In genomic region chr19:12838893-12839656, GRCh38 we compare ENCODE assay signal across 10 cellular contexts. TPM values are rescaled to one million over a fixed set of nuclear protein-coding genes. Genes with fewer than 3 reads are reported as not detected.
DNase-seq lines count a peak whose midpoint lies in the region; ATAC-seq and TF ChIP-seq lines count a peak whose summit lies in the region.
"Had no signal": no experiment of that assay in that cellular context is flagged by ENCODE, and none has a peak within 500 bp of the region (broad histone marks: within the 10 kb centered on the region; RNA-seq: fewer than 3 reads in every experiment).

No MANE protein-coding gene starts in this region.

- H3K27me3 Mint-ChIP-seq in endodermal cell (ENCODE audit: insufficient read depth) = peaks cover 73% of the 10 kb centered on the region

- intact Hi-C loops in gastrocnemius medialis (cut with DNase I; ENCODE audit: low total_unique reads) = no loop called here

- 35 to 77% methylated on average over 5 to 16 of the region's 19 CpGs for WGBS in endodermal cell (ENCODE audit: insufficient coverage in 1 of 2, insufficient read length in 1 of 2), 2 experiments

- in situ Hi-C loops in gastrocnemius medialis (cut with MboI; ENCODE audit: low sequenced_read_pairs in 4 of 4) = no loop called here

- DNase-seq in activated effector memory CD4-positive, alpha-beta T cell treated with anti-CD3 and anti-CD28 coated beads, Interleukin-2, amount 50 U/mL, for 16 hours = peak; percentile 64
- DNase-seq in activated effector memory CD4-positive, alpha-beta T cell treated with Interleukin-2 at 50 U/mL for 16 hours = no peak
- DNase-seq in SK-N-MC (ENCODE audit: low read depth, low spot score) = no peak
- DNase-seq in endodermal cell = peak; percentile 52
- no peak for DNase-seq in gastrocnemius medialis
- no peak for DNase-seq in MV-4-11 (lab: John Stamatoyannopoulos, UW)

- H3K9ac ChIP-seq in SK-N-MC (ENCODE audit: insufficient read length) = peak overlapping the region; percentile 77
- no peak overlapping the region for H3K9ac ChIP-seq in endodermal cell (ENCODE audit: extremely low read depth, low read length, poor library complexity, severe bottlenecking)

- H3K4me1 ChIP-seq in endodermal cell (ENCODE audit: control insufficient read depth, insufficient read depth, low read length) = no peaks in the 10 kb centered on the region
- H3K4me1 ChIP-seq in gastrocnemius medialis = peaks cover 6% of the 10 kb centered on the region in 2 donors

- TF ChIP-seq CTCF in endodermal cell (conservative IDR thresholded peaks at IDR 0.05) = no peak
- TF ChIP-seq CTCF in gastrocnemius medialis (IDR thresholded peaks at IDR 0.05 in 4 of 5, conservative IDR thresholded peaks at IDR 0.05 in 1 of 5) = no peak

- no peak overlapping the region for H3K27ac Mint-ChIP-seq in endodermal cell

- H3K27me3 ChIP-seq in endodermal cell (ENCODE audit: control insufficient read depth, insufficient read depth, low read length, poor library complexity, severe bottlenecking) (peaks cover 49% of the 10 kb centered on the region), gastrocnemius medialis (peaks cover 89 to 97% (median 92%) of the 10 kb centered on the region in 3 donors)

- peak overlapping the region; percentile 64 for H3K4me3 Mint-ChIP-seq in endodermal cell

- no peak for ATAC-seq in gastrocnemius medialis
- ATAC-seq in HG02763 (IDR thresholded peaks at IDR 0.05; ENCODE audit: unreplicated experiment) = no peak

- H3K4me1 Mint-ChIP-seq in endodermal cell = peaks cover 4% of the 10 kb centered on the region

- H3K9me3 Mint-ChIP-seq in endodermal cell = no peaks in the 10 kb centered on the region

- H3K4me3 ChIP-seq in SK-N-MC (peak overlapping the region; percentile 93), endodermal cell (ENCODE audit: low read length) (peak overlapping the region; percentile 71), gastrocnemius medialis (peak overlapping the region in 1 of 4 donors; percentile 38)

- TF ChIP-seq POLR2A in gastrocnemius medialis (IDR thresholded peaks at IDR 0.05) = no peak

- no peaks in the 10 kb centered on the region for H3K9me3 ChIP-seq in SK-N-MC (ENCODE audit: low read depth, low read length)
- no peaks in the 10 kb centered on the region for H3K9me3 ChIP-seq in endodermal cell (ENCODE audit: control insufficient read depth, low read length)
- no peaks in the 10 kb centered on the region for H3K9me3 ChIP-seq in gastrocnemius medialis

- H3K36me3 Mint-ChIP-seq in endodermal cell (ENCODE audit: low read depth) = no peaks in the 10 kb centered on the region

- H3K36me3 ChIP-seq in SK-N-MC (ENCODE audit: insufficient read depth, low read length) (peaks cover 4% of the 10 kb centered on the region; the same call in 1 of the 2 replicates), endodermal cell (ENCODE audit: control insufficient read depth, insufficient read depth, low read length) (no peaks in the 10 kb centered on the region), gastrocnemius medialis (no peaks in the 10 kb centered on the region)

- H3K27ac ChIP-seq in SK-N-MC (no peak overlapping the region), endodermal cell (ENCODE audit: low read depth, low read length) (peak overlapping the region; percentile 42), temporal lobe (ENCODE audit: low read depth, low read length) (peak overlapping the region; percentile 2), gastrocnemius medialis (no peak overlapping the region)

RNA-seq across cellular contexts. Expression of gene MAST1, which starts 0.8 kb away (rescaled TPM):
- total RNA-seq in endodermal cell (10 to 100 TPM in 1 of 2 donors, 1 to 10 TPM in 1; 6.9 to 18.5 TPM), temporal lobe (67.4 TPM), gastrocnemius medialis (not detected)
- 19.9 TPM for polyA plus RNA-seq in endodermal cell (2013, experiment 1 of 2)
- polyA plus RNA-seq in endodermal cell (2013, experiment 2 of 2) = 17.5 TPM

RNA-seq across cellular contexts. Expression of gene RTBDN, which starts 4.7 kb away (rescaled TPM):
- total RNA-seq in endodermal cell (1 to 10 TPM in 1 of 2 donors, under 1 TPM in 1; 0.68 to 1.7 TPM), temporal lobe (2.5 TPM), gastrocnemius medialis (not detected)
- polyA plus RNA-seq in endodermal cell (2013, experiment 1 of 2) = 0.85 TPM
- 0.25 TPM for polyA plus RNA-seq in endodermal cell (2013, experiment 2 of 2)
- total RNA-seq: posterior vena cava; T-helper 2 cell treated with Interferon-gamma antibody and Interleukin-4, amounts not matched to agents 100 ng/mL and 5 ng/mL, for 36 hours had no signal

RNA-seq across cellular contexts. Expression of gene RNASEH2A, which starts 32.7 kb away (rescaled TPM):
- total RNA-seq in endodermal cell (10 to 100 TPM; 51.0 to 97.1 TPM), temporal lobe (10.1 TPM), gastrocnemius medialis (1 to 10 TPM; 1.0 to 3.9 (median 2.4) TPM)
- 68.6 TPM for polyA plus RNA-seq in endodermal cell (2013, experiment 1 of 2)
- polyA plus RNA-seq in endodermal cell (2013, experiment 2 of 2) = 58.0 TPM

RNA-seq across cellular contexts. Expression of gene THSD8, which starts 37.2 kb away (rescaled TPM):
- total RNA-seq in endodermal cell (10 to 100 TPM; 34.4 to 57.4 TPM), temporal lobe (0.25 TPM), gastrocnemius medialis (not detected)
- polyA plus RNA-seq in endodermal cell (2013, experiment 1 of 2) = 12.7 TPM
- polyA plus RNA-seq in endodermal cell (2013, experiment 2 of 2) = 17.6 TPM

RNA-seq across cellular contexts. Expression of gene PRDX2, which starts 37.5 kb away (rescaled TPM):
- total RNA-seq in endodermal cell = 100 to 1,000 TPM; 429 to 507 TPM
- polyA plus RNA-seq in endodermal cell (2013, experiment 1 of 2) = 440 TPM
- 394 TPM for polyA plus RNA-seq in endodermal cell (2013, experiment 2 of 2)
- total RNA-seq in temporal lobe = 235 TPM
- total RNA-seq in gastrocnemius medialis = 100 to 1,000 TPM; 357 to 551 (median 406) TPM

Comparison
In these comparisons a context has a peak if more than half of its experiments do, and no peak if none do; other contexts are left out.
1. DNase-seq: peak in activated effector memory CD4-positive, alpha-beta T cell treated with anti-CD3 and anti-CD28 coated beads, Interleukin-2, amount 50 U/mL, for 16 hours (single experiment) and endodermal cell (single experiment); none in activated effector memory CD4-positive, alpha-beta T cell treated with Interleukin-2 at 50 U/mL for 16 hours (single experiment), SK-N-MC (single experiment), gastrocnemius medialis (0 of 2) and MV-4-11 (single experiment).
2. H3K27ac ChIP-seq: peak in endodermal cell (single experiment) and temporal lobe (single experiment); none in SK-N-MC (single experiment) and gastrocnemius medialis (0 of 4).
3. RNA of gene MAST1, which starts 0.8 kb away (total RNA-seq): 67.4 TPM in temporal lobe (single experiment) and 6.9 to 18.5 TPM in endodermal cell; not detected in gastrocnemius medialis; every median in the first group is over 4 times any median in the second.